20 cellular contexts compared by ENCODE assay signal in genomic region chr13:103625194-103625593, GRCh38.
"Had no signal": no experiment of that assay in that cellular context is flagged by ENCODE, and none has a peak within 500 bp of the region (broad histone marks: within the 10 kb centered on the region; RNA-seq: fewer than 3 reads in every experiment).

No MANE protein-coding gene starts in this region.

- DNase-seq: activated CD4-positive, alpha-beta memory T cell treated with anti-CD3 and anti-CD28 coated beads for 36 hours; activated CD4-positive, alpha-beta T cell treated with anti-CD3 and anti-CD28 coated beads, Interleukin-2, amount 10 ng/mL, durations not matched to agents 7 days and 5 days; activated CD4-positive, CD25-positive, alpha-beta regulatory T cell; activated CD8-positive, alpha-beta memory T cell treated with anti-CD3 and anti-CD28 coated beads for 24 hours; activated gamma-delta T cell; activated naive CD4-positive, alpha-beta T cell treated with anti-CD3 and anti-CD28 coated beads for 36 hours; activated T-cell treated with anti-CD3 and anti-CD28 coated beads, Interleukin-2, amount 50 U/mL, for 4 hours; amygdala; Karpas-422; MM.1S; NCI-H187 treated with DMSO at 0.1 percent for 48 hours; NCI-H345; NCI-H524; PC-3; SIG-M5; T-cell; T-helper 2 cell; T1000 had no signal

- ATAC-seq: activated T-cell treated with anti-CD3 and anti-CD28 coated beads, Interleukin-2, amount 50 U/mL, for 4 hours; activated T-helper 17 cell treated with anti-CD3 and anti-CD28 coated beads, Interleukin-2, amount 50 U/mL, for 72 hours; K562; PC-3; T-cell had no signal

- H3K4me3 ChIP-seq: K562 had no signal
